In the genomic region with DNA sequence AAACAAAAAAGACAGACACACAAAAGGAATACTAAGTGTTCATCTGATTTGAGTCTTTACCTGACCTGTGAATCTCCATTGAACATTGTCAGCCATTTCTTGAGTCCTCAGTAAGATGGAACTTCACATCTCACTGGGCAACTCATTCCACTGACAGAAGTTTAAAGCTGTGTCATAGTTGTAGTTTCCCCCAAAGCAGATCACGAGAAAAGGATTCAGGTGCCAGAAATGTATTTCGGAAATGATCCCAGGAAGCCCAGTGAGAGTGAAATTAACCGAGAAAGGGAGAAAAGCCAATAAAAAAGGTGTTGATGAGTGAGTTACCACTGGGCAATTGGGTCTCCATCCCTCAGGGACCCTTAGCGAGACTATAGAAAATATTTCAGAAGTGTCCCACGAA, we compare ENCODE assay signal across 1 cellular context.
A peak's percentile ranks its signal among the peaks of the same experiment; 100 is the strongest.
TF ChIP-seq lines count a peak whose summit lies in the region.

No MANE protein-coding gene starts in this region.

TF ChIP-seq in HepG2, 621 proteins besides CTCF, POLR2A, EP300 and RAD21:
- TF ChIP-seq ZNF230 (CRISPR knock-in tag; IDR thresholded peaks at IDR 0.05) (0 out of 2 replicates have a peak, but pooled peaks have one; percentile 18), GLI4 (CRISPR knock-in tag; IDR thresholded peaks at IDR 0.05; ENCODE audit: borderline replicate concordance) (0 out of 2 replicates have a peak, but pooled peaks have one; percentile 55), MXI1 (IDR thresholded peaks at IDR 0.05; ENCODE audit: borderline replicate concordance, low read depth, low read length) (no peak)
